8 cellular contexts compared by ENCODE assay signal in the genomic region with DNA sequence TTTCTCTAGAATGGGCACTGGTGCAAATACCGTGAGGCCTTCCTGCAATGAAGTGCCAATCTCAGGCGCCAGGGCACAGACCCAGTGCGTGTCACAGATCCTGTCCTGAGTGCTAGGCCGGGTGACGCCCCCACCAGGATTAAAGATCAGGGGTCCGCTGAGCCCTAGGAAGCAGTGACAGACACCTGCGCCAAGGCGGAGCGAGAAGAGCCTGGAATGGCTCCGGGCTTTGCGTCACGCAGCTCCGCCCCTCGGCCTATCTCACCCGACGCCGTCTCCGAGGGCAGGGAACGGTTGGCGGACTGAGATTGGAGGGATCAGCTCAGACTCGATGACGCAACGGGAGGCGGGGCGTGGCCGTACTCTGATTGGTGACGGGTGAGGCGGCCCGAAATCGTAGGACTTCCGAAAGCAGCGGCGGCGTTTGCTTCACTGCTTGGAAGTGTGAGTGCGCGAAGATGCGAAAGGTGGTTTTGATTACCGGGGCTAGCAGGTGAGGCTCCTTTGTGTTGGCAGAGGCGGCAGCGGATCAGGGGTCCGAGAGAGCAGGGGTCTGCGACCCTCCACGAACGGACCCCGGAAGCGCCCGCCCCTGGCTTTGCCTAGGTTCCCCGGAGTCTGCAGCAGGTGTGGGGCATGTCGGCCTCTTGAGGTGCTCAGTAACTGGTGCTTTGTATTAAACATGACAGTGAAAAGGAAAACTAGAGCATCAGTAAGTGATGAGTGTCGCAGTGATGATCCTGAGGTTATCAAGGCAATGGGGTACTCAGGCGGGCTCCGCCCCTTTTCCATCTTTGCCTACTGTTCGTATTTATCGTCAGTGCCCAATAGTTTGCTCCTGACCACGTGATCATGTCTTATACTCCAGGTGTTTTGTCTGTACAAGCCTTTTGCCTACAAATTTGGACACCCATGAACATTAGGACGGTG.
DNase-seq lines count a peak whose midpoint lies in the region; ATAC-seq and TF ChIP-seq lines count a peak whose summit lies in the region.
"Not testable (repeated sequence)": the region's sequence is repeated elsewhere in the genome, so short reads cannot be mapped to it uniquely, and the experiment has no call there.

No MANE protein-coding gene starts in this region.

- H3K9ac ChIP-seq in OCI-LY3 (ENCODE audit: low read length) (peak overlapping the region; percentile 73), mucosa of rectum (ENCODE audit: low read depth in 1 of 2, low read length in 2 of 2) (peak overlapping the region; percentile 71 to 72)

- peak; percentile 100 for ATAC-seq in GM21528 (IDR thresholded peaks at IDR 0.05; ENCODE audit: low FRiP score, unreplicated experiment)

- not testable (repeated sequence) for TF ChIP-seq CTCF in OCI-LY3 (IDR thresholded peaks at IDR 0.05; ENCODE audit: low read depth, low read length); epithelial cell of esophagus (IDR thresholded peaks at IDR 0.05; ENCODE audit: insufficient read depth, low read depth, low read length, missing control alignments)

- H3K79me2 ChIP-seq in OCI-LY3 (ENCODE audit: low read length) = peaks cover 17% of the 10 kb centered on the region

- not testable (repeated sequence) for H3K27me3 ChIP-seq in OCI-LY3 (ENCODE audit: low read depth, low read length); mucosa of rectum (ENCODE audit: control insufficient read depth in 2 of 2, insufficient read depth in 2 of 2, low read length in 2 of 2)

- not testable (repeated sequence) for H2AFZ ChIP-seq in OCI-LY3 (ENCODE audit: low read depth, low read length)

- not testable (repeated sequence) for H4K20me1 ChIP-seq in OCI-LY3 (ENCODE audit: insufficient read depth, low read length)

- not testable (repeated sequence) for H3K4me1 ChIP-seq in OCI-LY3 (ENCODE audit: low read length); mucosa of rectum (ENCODE audit: control insufficient read depth in 2 of 2, insufficient read depth in 2 of 2, low read length in 2 of 2)

- H3K4me2 ChIP-seq in OCI-LY3 (ENCODE audit: low read length) = peak overlapping the region; percentile 76

- H3K27ac ChIP-seq in OCI-LY3 (ENCODE audit: low read length) = peak overlapping the region; percentile 58
- peak overlapping the region; percentile 69 to 74 for H3K27ac ChIP-seq in mucosa of rectum (ENCODE audit: low read depth in 2 of 2, low read length in 2 of 2)

- DNase-seq in DMS114 treated with DMSO at 0.1 percent for 48 hours (lab: John Stamatoyannopoulos, UW; ENCODE audit: unreplicated experiment) (peak; percentile 46), HuH-7 (ENCODE audit: low spot score) (peak; percentile 7), activated T-cell treated with anti-CD3 and anti-CD28 coated beads for 4 hours (peak; percentile 60), epithelial cell of esophagus (ENCODE audit: low read depth) (peak; percentile 67)
- DNase-seq in stimulated activated CD8-positive, alpha-beta memory T cell treated with anti-CD3 and anti-CD28 coated beads, Interleukin-2, amount 100 ng/mL, for 1 hour (ENCODE audit: low read depth in 2 of 2) = peak; percentile 53 to 58

- H3K4me3 ChIP-seq in OCI-LY3 (ENCODE audit: low read length) (peak overlapping the region; percentile 78), epithelial cell of esophagus (ENCODE audit: low read length) (peak overlapping the region; percentile 54), mucosa of rectum (ENCODE audit: low read length in 2 of 2) (peak overlapping the region; percentile 63 to 75)

- not testable (repeated sequence) for H3K36me3 ChIP-seq in OCI-LY3 (replicated peaks; ENCODE audit: low read depth, low read length); mucosa of rectum (ENCODE audit: control insufficient read depth in 2 of 2, insufficient read depth in 2 of 2, low read length in 2 of 2)

- H3K9me3 ChIP-seq in OCI-LY3 (ENCODE audit: insufficient read depth, low read length); mucosa of rectum (ENCODE audit: control insufficient read depth in 2 of 2, low read length in 2 of 2): not testable (repeated sequence)

Comparison
In these comparisons a context has a peak if more than half of its experiments do, and no peak if none do; other contexts are left out.
1. Peak in every context shown above with its lines: DNase-seq, ATAC-seq, H3K4me3 ChIP-seq and H3K27ac ChIP-seq.
2. DNase-seq: peak in every context shown above with its lines; median percentile 67 in epithelial cell of esophagus; 60 in activated T-cell treated with anti-CD3 and anti-CD28 coated beads for 4 hours; 56 in stimulated activated CD8-positive, alpha-beta memory T cell treated with anti-CD3 and anti-CD28 coated beads, Interleukin-2, amount 100 ng/mL, for 1 hour; 46 in DMS114 treated with DMSO at 0.1 percent for 48 hours; 7 in HuH-7.